In the genomic region with DNA sequence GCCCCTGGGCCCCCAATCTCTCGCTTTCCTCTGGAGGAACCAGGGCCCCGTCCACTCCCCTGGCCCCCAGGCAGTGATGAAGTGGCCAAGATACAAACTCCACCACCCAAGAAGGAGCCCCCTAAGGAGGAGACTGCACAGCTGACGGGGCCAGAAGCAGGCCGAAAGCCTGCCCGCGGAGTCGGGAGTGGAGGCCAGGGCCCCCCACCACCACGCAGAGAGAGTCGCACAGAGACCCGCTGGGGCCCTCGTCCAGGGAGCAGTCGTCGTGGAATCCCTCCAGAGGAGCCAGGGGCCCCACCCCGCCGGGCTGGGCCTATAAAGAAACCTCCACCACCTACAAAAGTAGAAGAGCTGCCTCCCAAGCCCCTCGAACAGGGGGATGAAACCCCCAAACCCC, we compare ENCODE assay signal across 11 cellular contexts. TPM values are rescaled to one million over a fixed set of nuclear protein-coding genes. Genes with fewer than 3 reads are reported as not detected.
"Had no signal": no experiment of that assay in that cellular context is flagged by ENCODE, and none has a peak within 500 bp of the region (broad histone marks: within the 10 kb centered on the region; RNA-seq: fewer than 3 reads in every experiment).

No MANE protein-coding gene starts in this region.

- H3K4me3 Mint-ChIP-seq: activated T-cell treated with anti-CD3 and anti-CD28 coated beads, Interleukin-2, amount 50 U/mL, for 4 hours; stimulated activated naive CD8-positive, alpha-beta T cell treated with anti-CD3 and anti-CD28 coated beads, Interleukin-15, Interleukin-2, amounts not matched to agents 100 ng/mL and 50 ng/mL, for 24 hours had no signal

- H3K9me3 Mint-ChIP-seq: activated T-cell treated with anti-CD3 and anti-CD28 coated beads, Interleukin-2, amount 50 U/mL, for 4 hours; stimulated activated naive CD8-positive, alpha-beta T cell treated with anti-CD3 and anti-CD28 coated beads, Interleukin-15, Interleukin-2, amounts not matched to agents 100 ng/mL and 50 ng/mL, for 24 hours had no signal

- H3K27ac Mint-ChIP-seq: stimulated activated naive CD8-positive, alpha-beta T cell treated with anti-CD3 and anti-CD28 coated beads, Interleukin-15, Interleukin-2, amounts not matched to agents 100 ng/mL and 50 ng/mL, for 24 hours had no signal

- H3K27me3 Mint-ChIP-seq: stimulated activated naive CD8-positive, alpha-beta T cell treated with anti-CD3 and anti-CD28 coated beads, Interleukin-15, Interleukin-2, amounts not matched to agents 100 ng/mL and 50 ng/mL, for 24 hours had no signal

- ATAC-seq: activated T-cell treated with anti-CD3 and anti-CD28 coated beads, Interleukin-2, amount 50 U/mL, for 4 hours; gastroesophageal sphincter; upper lobe of right lung had no signal

- H3K4me1 ChIP-seq: ascending aorta, colonic mucosa, gastroesophageal sphincter, upper lobe of right lung had no signal

- H3K9me3 ChIP-seq: ascending aorta, colonic mucosa, gastroesophageal sphincter, spleen, upper lobe of right lung had no signal

- DNase-seq: activated CD4-positive, alpha-beta T cell treated with anti-CD3 and anti-CD28 coated beads, Interleukin-2, amount 50 U/mL, for 1 hour; activated gamma-delta T cell; activated T-cell treated with anti-CD3 and anti-CD28 coated beads, Interleukin-2, amount 50 U/mL, for 4 hours; colonic mucosa; effector CD4-positive, alpha-beta T cell; islet precursor cell; spleen; upper lobe of right lung had no signal

- H3K27me3 ChIP-seq: ascending aorta, colonic mucosa, gastroesophageal sphincter, spleen, upper lobe of right lung had no signal

- H3K27ac ChIP-seq: ascending aorta, colonic mucosa, spleen, upper lobe of right lung had no signal

- H3K4me3 ChIP-seq: ascending aorta, colonic mucosa, gastroesophageal sphincter, spleen, upper lobe of right lung had no signal

RNA-seq across cellular contexts. Expression of a gene that starts 24.5 kb away (rescaled TPM):
- total RNA-seq: ascending aorta had no signal
